ENCODE assay signal across 9 cellular contexts in genomic region chr18:68840554-68841263, GRCh38. TPM values are rescaled to one million over a fixed set of nuclear protein-coding genes. Genes with fewer than 3 reads are reported as not detected.
DNase-seq lines count a peak whose midpoint lies in the region; ATAC-seq, FAIRE-seq and TF ChIP-seq lines count a peak whose summit lies in the region.
"Had no signal": no experiment of that assay in that cellular context is flagged by ENCODE, and none has a peak within 500 bp of the region (broad histone marks: within the 10 kb centered on the region; RNA-seq: fewer than 3 reads in every experiment).

No MANE protein-coding gene starts in this region.

- H3K9me3 Mint-ChIP-seq in CD4-positive, alpha-beta memory T cell = no peaks in the 10 kb centered on the region

- peak; percentile 91 for DNase-seq in EL
- peak; percentile 35 for DNase-seq in NOMO-1 treated with DMSO at 0.1 percent for 48 hours (lab: John Stamatoyannopoulos, UW; ENCODE audit: unreplicated experiment)
- peak in 1 of 2 experiments; percentile 23 for DNase-seq in erythroblast (lab: John Stamatoyannopoulos, UW)
- peak; percentile 6 for DNase-seq in neuronal stem cell (ENCODE audit: low spot score)
- no peak for DNase-seq in CD4-positive, alpha-beta memory T cell
- no peak for DNase-seq in small intestine
- DNase-seq: activated CD8-positive, alpha-beta memory T cell treated with anti-CD3 and anti-CD28 coated beads for 24 hours had no signal

- H3K4me2 ChIP-seq in neuronal stem cell (ENCODE audit: insufficient read depth, low read length, poor library complexity, severe bottlenecking) = no peak overlapping the region

- intact Hi-C loops in CD4-positive, alpha-beta memory T cell (cut with micrococcal nuclease) = no loop called here

- H3K27me3 ChIP-seq in neuronal stem cell (ENCODE audit: control insufficient read depth in 3 of 3, insufficient read depth in 3 of 3, low read depth in 1 of 3, low read length in 3 of 3) (no peaks in the 10 kb centered on the region), small intestine (ENCODE audit: control insufficient read depth in 2 of 2, insufficient read depth in 2 of 2, low read length in 2 of 2) (no peaks in the 10 kb centered on the region)
- H3K27me3 ChIP-seq in CD4-positive, alpha-beta memory T cell (ENCODE audit: insufficient read depth, low read length) = no peaks in the 10 kb centered on the region

- H4K8ac ChIP-seq in neuronal stem cell (ENCODE audit: low read depth, low read length) = no peak overlapping the region

- H3K4me3 ChIP-seq in neuronal stem cell (ENCODE audit: low read length in 2 of 2) = no peak overlapping the region
- no peak overlapping the region for H3K4me3 ChIP-seq in CD4-positive, alpha-beta memory T cell (ENCODE audit: low read length in 2 of 2)
- no peak overlapping the region for H3K4me3 ChIP-seq in small intestine (ENCODE audit: low read depth in 1 of 2, low read length in 2 of 2)

- peak; percentile 17 for TF ChIP-seq POLR2A in erythroblast (IDR thresholded peaks at IDR 0.05; ENCODE audit: low read length)

- ATAC-seq in GM18502 (IDR thresholded peaks at IDR 0.05; ENCODE audit: poor library complexity, unreplicated experiment) (no peak), HG03025 (IDR thresholded peaks at IDR 0.05; ENCODE audit: low FRiP score, unreplicated experiment) (no peak)

- H3K36me3 ChIP-seq in neuronal stem cell (replicated peaks in 1 of 2; ENCODE audit: control insufficient read depth in 2 of 2, insufficient read depth in 2 of 2, low read length in 2 of 2) (no peaks in the 10 kb centered on the region), small intestine (ENCODE audit: control insufficient read depth in 2 of 2, insufficient read depth in 2 of 2, low read length in 2 of 2) (no peaks in the 10 kb centered on the region)
- H3K36me3 ChIP-seq in CD4-positive, alpha-beta memory T cell (ENCODE audit: insufficient read depth, low read length) = no peaks in the 10 kb centered on the region

- no peak overlapping the region for H2BK120ac ChIP-seq in neuronal stem cell (ENCODE audit: low read depth, low read length)

- peaks cover 0 to 8% of the 10 kb centered on the region in 2 donors for H3K4me1 ChIP-seq in neuronal stem cell (ENCODE audit: control insufficient read depth in 2 of 2, insufficient read depth in 1 of 2, low read depth in 1 of 2, low read length in 2 of 2)
- no peaks in the 10 kb centered on the region for H3K4me1 ChIP-seq in CD4-positive, alpha-beta memory T cell (ENCODE audit: insufficient read depth, low read length)
- no peaks in the 10 kb centered on the region for H3K4me1 ChIP-seq in small intestine (ENCODE audit: control insufficient read depth in 2 of 2, insufficient read depth in 1 of 2, low read depth in 1 of 2, low read length in 1 of 2)

- peak overlapping the region; percentile 76 for H2AFZ ChIP-seq in neuronal stem cell (ENCODE audit: low read length)

- no peak overlapping the region for H2BK15ac ChIP-seq in neuronal stem cell (ENCODE audit: low read length)

- H3K9ac ChIP-seq in neuronal stem cell (ENCODE audit: low read depth, low read length, poor library complexity) = no peak overlapping the region

- H3K9me3 ChIP-seq in neuronal stem cell (replicated peaks in 1 of 2; ENCODE audit: control insufficient read depth in 2 of 2, insufficient read depth in 1 of 2, low read depth in 1 of 2, low read length in 2 of 2) = no peaks in the 10 kb centered on the region
- no peaks in the 10 kb centered on the region for H3K9me3 ChIP-seq in CD4-positive, alpha-beta memory T cell (ENCODE audit: control insufficient read depth in 1 of 2, low read length in 2 of 2)
- H3K9me3 ChIP-seq in small intestine (ENCODE audit: control insufficient read depth, low read depth) = no peaks in the 10 kb centered on the region

- H3K23ac ChIP-seq in neuronal stem cell (ENCODE audit: low read depth, low read length, poor library complexity) = no peak overlapping the region

- H3K18ac ChIP-seq in neuronal stem cell (ENCODE audit: low read length) = no peak overlapping the region

- H3K27ac ChIP-seq in neuronal stem cell (replicated peaks; ENCODE audit: low read length) (no peak overlapping the region), small intestine (ENCODE audit: low read depth in 1 of 2, low read length in 1 of 2) (no peak overlapping the region)
- no peak overlapping the region for H3K27ac ChIP-seq in CD4-positive, alpha-beta memory T cell (ENCODE audit: low read depth, low read length)

- H3K14ac ChIP-seq in neuronal stem cell (ENCODE audit: low read length) = no peak overlapping the region

- no peaks in the 10 kb centered on the region for H3K36me3 Mint-ChIP-seq in CD4-positive, alpha-beta memory T cell

- H3K27me3 Mint-ChIP-seq in CD4-positive, alpha-beta memory T cell = no peaks in the 10 kb centered on the region

- no CpG with 5 or more reads among the region's 7 CpGs for WGBS in neuronal stem cell (ENCODE audit: extremely low coverage in 2 of 2, insufficient read length in 2 of 2, insufficient replicate concordance in 1 of 2), 2 donors
- WGBS in small intestine, 3 donors = 56 to 71% (median 70%) methylated on average over 7 of the region's 7 CpGs

- CTCF ChIA-PET in CD4-positive, alpha-beta memory T cell (lab: Charles Lee; ENCODE audit: partially characterized antibody) = no interaction called here

- no peak overlapping the region for H2AK5ac ChIP-seq in neuronal stem cell (ENCODE audit: low read depth, low read length)

- H3K4me3 Mint-ChIP-seq in CD4-positive, alpha-beta memory T cell = no peak overlapping the region

- H4K91ac ChIP-seq in neuronal stem cell (ENCODE audit: low read depth, low read length, poor library complexity) = no peak overlapping the region

- H3K4ac ChIP-seq in neuronal stem cell (ENCODE audit: low read length) = no peak overlapping the region

- POLR2A ChIA-PET in CD4-positive, alpha-beta memory T cell (lab: Charles Lee; ENCODE audit: partially characterized antibody) = no interaction called here

- H3K79me1 ChIP-seq in neuronal stem cell (ENCODE audit: low read depth, low read length) = no peaks in the 10 kb centered on the region

- no peak overlapping the region for H3K27ac Mint-ChIP-seq in CD4-positive, alpha-beta memory T cell

- no peak for FAIRE-seq in small intestine (lab: Jason Lieb, UNC)

- H3K4me1 Mint-ChIP-seq in CD4-positive, alpha-beta memory T cell = no peaks in the 10 kb centered on the region

- no peak overlapping the region for H2BK12ac ChIP-seq in neuronal stem cell (ENCODE audit: low read length)

- no peak overlapping the region for H2BK5ac ChIP-seq in neuronal stem cell (ENCODE audit: low read length)

RNA-seq across cellular contexts. Expression of gene CCDC102B, which starts 42.8 kb away (rescaled TPM):
- polyA plus RNA-seq in neuronal stem cell (2013, experiment 1 of 2) = 7.1 TPM
- 7.4 TPM for polyA plus RNA-seq in neuronal stem cell (2013, experiment 2 of 2)
- 1 to 10 TPM; 4.4 to 4.9 TPM for total RNA-seq in CD4-positive, alpha-beta memory T cell
- polyA plus RNA-seq in CD4-positive, alpha-beta memory T cell = 1 to 10 TPM; 2.7 to 3.7 TPM
- 1 to 10 TPM in 2 of 3 donors, under 1 TPM in 1; 0.45 to 5.1 (median 1.1) TPM for polyA plus RNA-seq in small intestine

Comparison
In these comparisons a context has a peak if more than half of its experiments do, and no peak if none do; other contexts are left out.
1. DNase-seq: peak in EL (single experiment), NOMO-1 treated with DMSO at 0.1 percent for 48 hours (single experiment) and neuronal stem cell (single experiment); none in CD4-positive, alpha-beta memory T cell (0 of 5) and small intestine (single experiment).